15 cellular contexts compared by ENCODE assay signal in genomic region chr18:36635414-36636096, GRCh38.
DNase-seq lines count a peak whose midpoint lies in the region; ATAC-seq lines count a peak whose summit lies in the region.
"Had no signal": no experiment of that assay in that cellular context is flagged by ENCODE, and none has a peak within 500 bp of the region (broad histone marks: within the 10 kb centered on the region; RNA-seq: fewer than 3 reads in every experiment).

No MANE protein-coding gene starts in this region.

- DNase-seq in kidney tubule cell (ENCODE audit: low spot score) (peak; percentile 93), HCEC 1CT (no peak), NCI-H446 treated with DMSO at 0.1 percent for 48 hours (lab: John Stamatoyannopoulos, UW) (no peak), posterior vena cava (ENCODE audit: low spot score) (no peak), COLO668 (lab: John Stamatoyannopoulos, UW; ENCODE audit: unreplicated experiment) (no peak)
- DNase-seq: activated B cell treated with CpG ODN at 0.5 μM for 24 hours; activated T-cell treated with anti-CD3 and anti-CD28 coated beads, Interleukin-2, amount 50 U/mL, for 1 hour; effector memory CD4-positive, alpha-beta T cell; NCI-H82; sigmoid colon had no signal

- ATAC-seq in GM18867 (IDR thresholded peaks at IDR 0.05; ENCODE audit: unreplicated experiment) (peak; percentile 30), GM21576 (IDR thresholded peaks at IDR 0.05; ENCODE audit: unreplicated experiment) (peak; percentile 37), HG03196 (IDR thresholded peaks at IDR 0.05; ENCODE audit: unreplicated experiment) (peak; percentile 35)
- ATAC-seq: gastroesophageal sphincter; natural killer cell treated with Interleukin-12 subunit alpha and Interleukin-12 subunit beta and Interleukin-15 and Interleukin-18, amount 100 ng/mL, for 72 hours had no signal

- intact Hi-C loops in posterior vena cava (cut with DNase I), result loop anchor here in 1 of 2 donors (5.0 kb wide), 1 partner anchor 67 kb away; no protein-coding TSS in a partner anchor
